ENCODE assay signal across 10 cellular contexts in genomic region chr11:95453616-95454118, GRCh38.
A peak's percentile ranks its signal among the peaks of the same experiment; 100 is the strongest.
DNase-seq lines count a peak whose midpoint lies in the region; ATAC-seq and TF ChIP-seq lines count a peak whose summit lies in the region.
"Had no signal": no experiment of that assay in that cellular context is flagged by ENCODE, and none has a peak within 500 bp of the region (broad histone marks: within the 10 kb centered on the region; RNA-seq: fewer than 3 reads in every experiment).

No MANE protein-coding gene starts in this region.

- ATAC-seq in left cardiac atrium (peak; percentile 79 to 80), GM21515 (IDR thresholded peaks at IDR 0.05; ENCODE audit: unreplicated experiment) (no peak), T-helper 17 cell (no peak), omental fat pad (ENCODE audit: low FRiP score) (no peak)
- ATAC-seq: SK-N-SH treated with all-trans-retinoic acid at 6 μM for 48 hours had no signal

- no peak for TF ChIP-seq CTCF in astrocyte of the spinal cord (IDR thresholded peaks at IDR 0.05; ENCODE audit: low read depth, low read length)
- TF ChIP-seq CTCF in retinal pigment epithelial cell (conservative IDR thresholded peaks at IDR 0.05; ENCODE audit: low read depth, low read length) = no peak
- no peak for TF ChIP-seq CTCF in omental fat pad (IDR thresholded peaks at IDR 0.05)

- no peaks in the 10 kb centered on the region for H3K36me3 Mint-ChIP-seq in activated CD4-positive, alpha-beta memory T cell treated with anti-CD3 and anti-CD28 coated beads, Interleukin-2, amount 10 ng/mL, durations not matched to agents 7 days and 5 days (ENCODE audit: low read depth)
- H3K36me3 Mint-ChIP-seq in T-helper 17 cell (ENCODE audit: low read depth) = peaks cover 2% of the 10 kb centered on the region

- DNase-seq in HT1080 (ENCODE audit: low read depth) (peak; percentile 45), astrocyte of the spinal cord (ENCODE audit: low read depth, low spot score) (peak; percentile 9), left cardiac atrium (peak; percentile 73), retinal pigment epithelial cell (ENCODE audit: low read depth) (peak; percentile 69), T-helper 17 cell (no peak), omental fat pad (ENCODE audit: low spot score) (no peak)
- no peak for DNase-seq in activated CD4-positive, alpha-beta memory T cell treated with anti-CD3 and anti-CD28 coated beads, Interleukin-2, amount 10 ng/mL, durations not matched to agents 7 days and 5 days
- DNase-seq: activated CD8-positive, alpha-beta memory T cell treated with anti-CD3 and anti-CD28 coated beads, Interleukin-2, amount 50 U/mL, for 48 hours had no signal

- POLR2A ChIA-PET in activated CD4-positive, alpha-beta memory T cell treated with anti-CD3 and anti-CD28 coated beads, Interleukin-2, amount 10 ng/mL, durations not matched to agents 7 days and 5 days (lab: Charles Lee) = no interaction called here

- H3K4me1 Mint-ChIP-seq in activated CD4-positive, alpha-beta memory T cell treated with anti-CD3 and anti-CD28 coated beads, Interleukin-2, amount 10 ng/mL, durations not matched to agents 7 days and 5 days = no peaks in the 10 kb centered on the region
- H3K4me1 Mint-ChIP-seq in T-helper 17 cell = peaks cover 2% of the 10 kb centered on the region

- in situ Hi-C loops in astrocyte of the spinal cord (cut with HindIII; ENCODE audit: low sequenced_read_pairs) = no loop called here

- H3K9me3 Mint-ChIP-seq in activated CD4-positive, alpha-beta memory T cell treated with anti-CD3 and anti-CD28 coated beads, Interleukin-2, amount 10 ng/mL, durations not matched to agents 7 days and 5 days = peaks cover 3% of the 10 kb centered on the region

- H3K27ac Mint-ChIP-seq in activated CD4-positive, alpha-beta memory T cell treated with anti-CD3 and anti-CD28 coated beads, Interleukin-2, amount 10 ng/mL, durations not matched to agents 7 days and 5 days = no peak overlapping the region
- no peak overlapping the region for H3K27ac Mint-ChIP-seq in T-helper 17 cell

- H3K9me3 ChIP-seq in T-helper 17 cell (ENCODE audit: control insufficient read depth, low read length, poor library complexity, severe bottlenecking) = no peaks in the 10 kb centered on the region

- no peak overlapping the region for H3K4me3 ChIP-seq in astrocyte of the spinal cord (ENCODE audit: low read depth, low read length)
- H3K4me3 ChIP-seq in retinal pigment epithelial cell (ENCODE audit: low read length) = no peak overlapping the region

- CTCF ChIA-PET in activated CD4-positive, alpha-beta memory T cell treated with anti-CD3 and anti-CD28 coated beads, Interleukin-2, amount 10 ng/mL, durations not matched to agents 7 days and 5 days (lab: Charles Lee) = no interaction called here

- no peak overlapping the region for H3K4me3 Mint-ChIP-seq in activated CD4-positive, alpha-beta memory T cell treated with anti-CD3 and anti-CD28 coated beads, Interleukin-2, amount 10 ng/mL, durations not matched to agents 7 days and 5 days
- H3K4me3 Mint-ChIP-seq in T-helper 17 cell = no peak overlapping the region

- no peaks in the 10 kb centered on the region for H3K27me3 Mint-ChIP-seq in activated CD4-positive, alpha-beta memory T cell treated with anti-CD3 and anti-CD28 coated beads, Interleukin-2, amount 10 ng/mL, durations not matched to agents 7 days and 5 days
- H3K27me3 Mint-ChIP-seq in T-helper 17 cell = no peaks in the 10 kb centered on the region

- intact Hi-C loops in left cardiac atrium (cut with DNase I) = no loop called here

Comparison
In these comparisons a context has a peak if more than half of its experiments do, and no peak if none do; other contexts are left out.
1. DNase-seq: peak in HT1080 (single experiment), astrocyte of the spinal cord (single experiment), left cardiac atrium (single experiment) and retinal pigment epithelial cell (single experiment); none in activated CD4-positive, alpha-beta memory T cell treated with anti-CD3 and anti-CD28 coated beads, Interleukin-2, amount 10 ng/mL, durations not matched to agents 7 days and 5 days (single experiment), T-helper 17 cell (0 of 3) and omental fat pad (single experiment).
2. ATAC-seq: peak in left cardiac atrium (2 of 2); none in GM21515 (single experiment), T-helper 17 cell (single experiment) and omental fat pad (single experiment).